In genomic region chr1:188096521-188096920, GRCh38 we compare ENCODE assay signal across 19 cellular contexts.
DNase-seq lines count a peak whose midpoint lies in the region; TF ChIP-seq lines count a peak whose summit lies in the region.
"Had no signal": no experiment of that assay in that cellular context is flagged by ENCODE, and none has a peak within 500 bp of the region (broad histone marks: within the 10 kb centered on the region; RNA-seq: fewer than 3 reads in every experiment).

No MANE protein-coding gene starts in this region.

- no peaks in the 10 kb centered on the region for H3K36me3 Mint-ChIP-seq in type B pancreatic cell
- H3K36me3 Mint-ChIP-seq: CD4-positive, alpha-beta memory T cell had no signal

- H3K4me3 Mint-ChIP-seq in type B pancreatic cell: no peak overlapping the region
- H3K4me3 Mint-ChIP-seq: CD4-positive, alpha-beta memory T cell had no signal

- H3K27ac Mint-ChIP-seq in type B pancreatic cell: no peak overlapping the region
- H3K27ac Mint-ChIP-seq: CD4-positive, alpha-beta memory T cell had no signal

- DNase-seq in DMS 273 (lab: John Stamatoyannopoulos, UW; ENCODE audit: unreplicated experiment): peak; percentile 15
- DNase-seq in DMS 273 treated with DMSO at 0.1 percent for 48 hours (lab: John Stamatoyannopoulos, UW): no peak
- DNase-seq in GM12865 (ENCODE audit: low read depth): peak; percentile 3
- peak; percentile 82 for DNase-seq in NCI-H82 treated with DMSO at 0.1 percent for 48 hours (lab: John Stamatoyannopoulos, UW; ENCODE audit: unreplicated experiment)
- no peak for DNase-seq in type B pancreatic cell (ENCODE audit: extremely low spot score, unreplicated experiment)
- no peak for DNase-seq in NCI-H1417 treated with DMSO at 0.1 percent for 48 hours (lab: John Stamatoyannopoulos, UW)
- no peak for DNase-seq in SIG-M5 treated with dmso at 0.1 percent for 504 hours (lab: John Stamatoyannopoulos, UW; ENCODE audit: unreplicated experiment)
- DNase-seq: ACHN; AML-193; C1 segment of cervical spinal cord; Calu3; CD4-positive, alpha-beta memory T cell; COR-L47; DMS53; DMS79 treated with DMSO at 0.1 percent for 48 hours; GF-D8; GOT3; H7; HCEC 1CT had no signal

- no peak for TF ChIP-seq CTCF in GM12865 (IDR thresholded peaks at IDR 0.05; ENCODE audit: insufficient read depth, low read depth, low read length, missing control alignments)
- no peak for TF ChIP-seq CTCF in type B pancreatic cell (conservative IDR thresholded peaks at IDR 0.05)

- H3K27me3 Mint-ChIP-seq in type B pancreatic cell: no peaks in the 10 kb centered on the region
- H3K27me3 Mint-ChIP-seq: CD4-positive, alpha-beta memory T cell had no signal

- H3K4me3 ChIP-seq in GM12865 (ENCODE audit: low read depth, low read length): no peak overlapping the region

- no peaks in the 10 kb centered on the region for H3K4me1 Mint-ChIP-seq in type B pancreatic cell (ENCODE audit: unreplicated experiment)
- H3K4me1 Mint-ChIP-seq: CD4-positive, alpha-beta memory T cell had no signal

- peaks cover 5% of the 10 kb centered on the region for H3K9me3 Mint-ChIP-seq in type B pancreatic cell

Comparison
In these comparisons a context has a peak if more than half of its experiments do, and no peak if none do; other contexts are left out.
1. DNase-seq: peak in DMS 273 (single experiment), GM12865 (single experiment) and NCI-H82 treated with DMSO at 0.1 percent for 48 hours (single experiment); none in DMS 273 treated with DMSO at 0.1 percent for 48 hours (single experiment), type B pancreatic cell (single experiment), NCI-H1417 treated with DMSO at 0.1 percent for 48 hours (single experiment) and SIG-M5 treated with dmso at 0.1 percent for 504 hours (single experiment).